Comparison of ENCODE assay signal across 3 cellular contexts in genomic region chr17:13548576-13548975, GRCh38.
TF ChIP-seq lines count a peak whose summit lies in the region.

No MANE protein-coding gene starts in this region.

TF ChIP-seq in A549, 52 proteins besides CTCF, POLR2A, EP300 and RAD21:
- TF ChIP-seq MAFK (IDR thresholded peaks at IDR 0.05; ENCODE audit: partially characterized antibody): peak; percentile 57

TF ChIP-seq in IMR-90, 13 proteins besides CTCF, POLR2A, EP300 and RAD21:
- TF ChIP-seq MAFK (IDR thresholded peaks at IDR 0.05; ENCODE audit: low read depth, low read length): peak; percentile 49; the same call in 1 of the 2 replicates

TF ChIP-seq in K562, 482 proteins besides CTCF, POLR2A, EP300 and RAD21:
- TF ChIP-seq ZNF316 (IDR thresholded peaks at IDR 0.05) (peak; percentile 69), MAFG (tag; conservative IDR thresholded peaks at IDR 0.05) (peak; percentile 16; the same call in 1 of the 2 replicates)
